14 cellular contexts compared by ENCODE assay signal in the genomic region with DNA sequence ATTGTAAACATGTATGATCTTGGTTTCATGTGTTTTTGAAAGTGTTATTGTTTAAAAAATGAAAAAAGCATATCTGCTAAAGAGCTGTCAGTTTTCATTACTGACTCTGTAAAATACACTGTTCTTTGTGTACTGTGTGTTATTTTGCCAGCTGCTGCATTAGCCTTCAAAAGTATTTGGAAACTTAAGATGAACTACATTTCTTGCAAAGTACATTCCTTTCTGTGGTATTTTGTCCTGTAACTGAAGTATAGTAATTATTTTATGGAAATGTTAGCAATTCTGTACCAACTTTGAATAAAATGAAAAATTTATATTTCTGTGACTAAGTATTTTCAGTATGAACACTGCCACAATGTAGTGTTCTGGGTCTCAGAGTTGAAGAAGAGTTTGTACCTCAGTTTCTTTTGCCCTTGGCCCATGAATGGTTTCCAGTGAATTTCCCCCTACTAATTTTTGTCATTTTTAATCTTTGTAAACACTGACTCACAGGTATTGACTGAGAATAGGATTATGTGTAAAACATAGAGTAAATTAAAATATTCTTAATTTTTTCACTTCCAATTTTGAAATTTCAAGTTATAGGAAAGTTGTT.
"Had no signal": no experiment of that assay in that cellular context is flagged by ENCODE, and none has a peak within 500 bp of the region (broad histone marks: within the 10 kb centered on the region; RNA-seq: fewer than 3 reads in every experiment).

No MANE protein-coding gene starts in this region.

- H3K27ac ChIP-seq: parathyroid adenoma, thyroid gland had no signal

- H3K9me3 Mint-ChIP-seq: activated CD4-positive, alpha-beta T cell treated with anti-CD3 and anti-CD28 coated beads, Interleukin-2, amount 10 ng/mL, durations not matched to agents 7 days and 5 days; stimulated activated naive B cell treated with anti-CD40 and anti-IgM and Interleukin-4, amounts not matched to agents 10 μg/mL and 1 μg/mL and 100 μg/mL, for 72 hours; WTC11 had no signal

- ATAC-seq: stimulated activated naive B cell treated with anti-CD40 and anti-IgM and Interleukin-4, amounts not matched to agents 10 μg/mL and 1 μg/mL and 100 μg/mL, for 72 hours; WTC11 had no signal

- FAIRE-seq: colon, endometrium, TTC549 had no signal

- H3K27me3 ChIP-seq: thyroid gland had no signal

- H2AFZ ChIP-seq: parathyroid adenoma had no signal

- H3K27me3 Mint-ChIP-seq: activated CD4-positive, alpha-beta T cell treated with anti-CD3 and anti-CD28 coated beads, Interleukin-2, amount 10 ng/mL, durations not matched to agents 7 days and 5 days; stimulated activated naive B cell treated with anti-CD40 and anti-IgM and Interleukin-4, amounts not matched to agents 10 μg/mL and 1 μg/mL and 100 μg/mL, for 72 hours had no signal

- H3K4me1 ChIP-seq: parathyroid adenoma had no signal

- H3K27ac Mint-ChIP-seq: activated CD4-positive, alpha-beta T cell treated with anti-CD3 and anti-CD28 coated beads, Interleukin-2, amount 10 ng/mL, durations not matched to agents 7 days and 5 days; stimulated activated naive B cell treated with anti-CD40 and anti-IgM and Interleukin-4, amounts not matched to agents 10 μg/mL and 1 μg/mL and 100 μg/mL, for 72 hours; WTC11 had no signal

- H3K36me3 ChIP-seq: thyroid gland had no signal

- H3K4me3 Mint-ChIP-seq: activated CD4-positive, alpha-beta T cell treated with anti-CD3 and anti-CD28 coated beads, Interleukin-2, amount 10 ng/mL, durations not matched to agents 7 days and 5 days; stimulated activated naive B cell treated with anti-CD40 and anti-IgM and Interleukin-4, amounts not matched to agents 10 μg/mL and 1 μg/mL and 100 μg/mL, for 72 hours; WTC11 had no signal

- H3K36me3 Mint-ChIP-seq: WTC11 had no signal

- H3K4me3 ChIP-seq: thyroid gland had no signal

- H3K9me3 ChIP-seq: thyroid gland had no signal

- DNase-seq: activated CD4-positive, alpha-beta T cell treated with anti-CD3 and anti-CD28 coated beads, Interleukin-2, amount 10 ng/mL, durations not matched to agents 7 days and 5 days; activated naive CD4-positive, alpha-beta T cell; amniotic stem cell; islet precursor cell; midbrain; stimulated activated CD4-positive, alpha-beta T cell treated with anti-CD3 and anti-CD28 coated beads, Interleukin-2, amount 100 ng/mL, for 48 hours; stimulated activated naive B cell treated with anti-CD40 and anti-IgM and Interleukin-4, amounts not matched to agents 10 μg/mL and 1 μg/mL and 100 μg/mL, for 72 hours; T-helper 2 cell; thyroid gland had no signal

- H3K9ac ChIP-seq: parathyroid adenoma had no signal
